ENCODE assay signal across 13 cellular contexts in the genomic region with DNA sequence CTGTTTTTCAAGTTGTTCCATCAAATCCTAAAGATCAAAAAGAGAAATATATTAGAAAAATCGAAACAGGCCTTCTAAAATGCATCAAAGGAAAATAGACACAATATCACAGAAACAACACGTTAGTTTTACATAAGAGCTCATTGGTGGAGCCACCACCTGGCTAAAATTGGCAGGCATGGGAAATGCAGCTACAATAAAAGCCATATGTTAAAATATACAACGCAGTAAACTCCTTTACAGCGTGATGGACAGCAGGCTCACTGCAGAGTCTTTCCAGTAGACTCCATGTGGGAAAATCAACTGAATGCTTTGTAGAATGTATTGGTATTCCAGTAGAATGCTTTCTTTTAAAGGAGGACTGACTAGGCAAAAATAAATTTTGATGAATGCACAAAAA. TPM values are rescaled to one million over a fixed set of nuclear protein-coding genes. Genes with fewer than 3 reads are reported as not detected.
DNase-seq lines count a peak whose midpoint lies in the region; ATAC-seq and TF ChIP-seq lines count a peak whose summit lies in the region.
"Had no signal": no experiment of that assay in that cellular context is flagged by ENCODE, and none has a peak within 500 bp of the region (broad histone marks: within the 10 kb centered on the region; RNA-seq: fewer than 3 reads in every experiment).

No MANE protein-coding gene starts in this region.

- H3K27me3 ChIP-seq in BE2C = no peaks in the 10 kb centered on the region
- H3K27me3 ChIP-seq: BLaER1 treated with 17β-estradiol and CSF1 and Interleukin-3, amounts not matched to agents 10 nM and 100 nM; gastroesophageal sphincter had no signal

- H3K36me3 ChIP-seq in BE2C (no peaks in the 10 kb centered on the region), HEK293 (ENCODE audit: control insufficient read depth in 2 of 2, insufficient read depth in 1 of 2, low read length in 2 of 2) (peaks cover 0 to 5% of the 10 kb centered on the region in 2 experiments; a peak in 1 of 3 replicates)

- CTCF ChIA-PET in HEK293 (lab: Yijun Ruan, JAX) = interaction anchor here (1.0 kb wide), 1 partner anchor 399 kb away, joined by 4 read pairs; no protein-coding TSS in a partner anchor

- in situ Hi-C loops in SK-MEL-5 (cut with HindIII; ENCODE audit: low pct_unique_long_range_greater_than_20kb, low sequenced_read_pairs) = no loop called here

- TF ChIP-seq CTCF in BE2C (IDR thresholded peaks at IDR 0.05; ENCODE audit: low read depth, low read length) (peak; percentile 38), HEK293 (tag by site-specific recombination; IDR thresholded peaks at IDR 0.05) (no peak)

- POLR2A ChIA-PET in HEK293 (lab: Yijun Ruan, JAX) = no interaction called here

- H3K4me3 ChIP-seq in BE2C (ENCODE audit: low read depth, low read length) = no peak overlapping the region
- no peak overlapping the region for H3K4me3 ChIP-seq in HEK293 (ENCODE audit: low read depth, low read length)
- H3K4me3 ChIP-seq: BLaER1 treated with 17β-estradiol and CSF1 and Interleukin-3, amounts not matched to agents 10 nM and 100 nM; gastroesophageal sphincter had no signal

- H3K9me3 ChIP-seq in BE2C (no peaks in the 10 kb centered on the region), HEK293 (ENCODE audit: control insufficient read depth, insufficient read depth, low read depth, low read length) (no peaks in the 10 kb centered on the region)
- H3K9me3 ChIP-seq: BLaER1 treated with 17β-estradiol and CSF1 and Interleukin-3, amounts not matched to agents 10 nM and 100 nM; gastroesophageal sphincter had no signal

- H3K4me1 ChIP-seq in BE2C = peaks cover 3% of the 10 kb centered on the region
- H3K4me1 ChIP-seq in HEK293 (ENCODE audit: control insufficient read depth, insufficient read depth, low read length) = no peaks in the 10 kb centered on the region

- no peak for ATAC-seq in HG03175 (IDR thresholded peaks at IDR 0.05; ENCODE audit: unreplicated experiment)
- ATAC-seq in stimulated activated naive CD8-positive, alpha-beta T cell treated with anti-CD3 and anti-CD28 coated beads, Interleukin-15, Interleukin-2, amounts not matched to agents 100 U/mL and 50 U/mL, for 24 hours = no peak
- ATAC-seq: gastroesophageal sphincter had no signal

- DNase-seq in BE2C = no peak
- DNase-seq in SK-MEL-5 (ENCODE audit: low read depth, low spot score) = peak; percentile 21
- peak; percentile 20 for DNase-seq in left kidney (ENCODE audit: low read depth, low spot score)
- no peak for DNase-seq in COR-L47 (lab: John Stamatoyannopoulos, UW)
- no peak for DNase-seq in stimulated activated naive CD8-positive, alpha-beta T cell treated with anti-CD3 and anti-CD28 coated beads, Interleukin-15, Interleukin-2, amounts not matched to agents 100 U/mL and 50 U/mL, for 24 hours
- no peak for DNase-seq in NOMO-1 (lab: John Stamatoyannopoulos, UW; ENCODE audit: unreplicated experiment in 2 of 2)
- DNase-seq: left cardiac atrium; NCI-H1930; stimulated activated naive CD4-positive, alpha-beta T cell had no signal

- no peak overlapping the region for H3K27ac ChIP-seq in HEK293 (ENCODE audit: extremely low read depth, low read depth, low read length)
- H3K27ac ChIP-seq: BLaER1 treated with 17β-estradiol and CSF1 and Interleukin-3, amounts not matched to agents 10 nM and 100 nM; gastroesophageal sphincter had no signal

TF ChIP-seq in HEK293, 187 proteins besides CTCF, POLR2A, EP300 and RAD21:
- TF ChIP-seq ZNF600 (tag by site-specific recombination; IDR thresholded peaks at IDR 0.05) = no peak
- no peak for TF ChIP-seq ZNF501 (tag by site-specific recombination; IDR thresholded peaks at IDR 0.05)
- no peak for TF ChIP-seq ZNF248 (tag by site-specific recombination; IDR thresholded peaks at IDR 0.05)
- no peak for TF ChIP-seq ZNF19 (tag by site-specific recombination; IDR thresholded peaks at IDR 0.05; ENCODE audit: low read depth)
- TF ChIP-seq, protein P1, sequence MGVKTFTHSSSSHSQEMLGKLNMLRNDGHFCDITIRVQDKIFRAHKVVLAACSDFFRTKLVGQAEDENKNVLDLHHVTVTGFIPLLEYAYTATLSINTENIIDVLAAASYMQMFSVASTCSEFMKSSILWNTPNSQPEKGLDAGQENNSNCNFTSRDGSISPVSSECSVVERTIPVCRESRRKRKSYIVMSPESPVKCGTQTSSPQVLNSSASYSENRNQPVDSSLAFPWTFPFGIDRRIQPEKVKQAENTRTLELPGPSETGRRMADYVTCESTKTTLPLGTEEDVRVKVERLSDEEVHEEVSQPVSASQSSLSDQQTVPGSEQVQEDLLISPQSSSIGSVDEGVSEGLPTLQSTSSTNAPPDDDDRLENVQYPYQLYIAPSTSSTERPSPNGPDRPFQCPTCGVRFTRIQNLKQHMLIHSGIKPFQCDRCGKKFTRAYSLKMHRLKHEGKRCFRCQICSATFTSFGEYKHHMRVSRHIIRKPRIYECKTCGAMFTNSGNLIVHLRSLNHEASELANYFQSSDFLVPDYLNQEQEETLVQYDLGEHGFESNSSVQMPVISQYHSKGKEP (tag by site-specific recombination; IDR thresholded peaks at IDR 0.05) = peak; percentile 35; the same call in 1 of the 2 replicates
- TF ChIP-seq SCRT2 (tag by site-specific recombination; IDR thresholded peaks at IDR 0.05) = no peak

RNA-seq across cellular contexts. Expression of a gene that starts 40.9 kb away (rescaled TPM):
- not detected for polyA plus RNA-seq in BE2C (2012; ENCODE audit: insufficient read depth, insufficient read length, low read depth)
- 0.03 and 0.11 TPM in 2 replicates for total RNA-seq in SK-MEL-5 (2014; rRNA removed; shearing (Covaris generic))
- polyA plus RNA-seq in SK-MEL-5 (2015; cell fraction: cytosol; rRNA removed) = 0.03 and 0.12 TPM in 2 replicates
- polyA plus RNA-seq in SK-MEL-5 (2015; cell fraction: nucleus; rRNA removed) = 0.07 and 0.34 TPM in 2 replicates

Comparison
In these comparisons a context has a peak if more than half of its experiments do, and no peak if none do; other contexts are left out.
1. DNase-seq: peak in SK-MEL-5 (single experiment) and left kidney (single experiment); none in BE2C (single experiment), COR-L47 (single experiment), stimulated activated naive CD8-positive, alpha-beta T cell treated with anti-CD3 and anti-CD28 coated beads, Interleukin-15, Interleukin-2, amounts not matched to agents 100 U/mL and 50 U/mL, for 24 hours (single experiment) and NOMO-1 (0 of 2).